1 cellular context compared by ENCODE assay signal in genomic region chr17:3712811-3713463, GRCh38.
A peak's percentile ranks its signal among the peaks of the same experiment; 100 is the strongest.
TF ChIP-seq lines count a peak whose summit lies in the region.

No MANE protein-coding gene starts in this region.

TF ChIP-seq in GM12878, 131 proteins besides CTCF, POLR2A, EP300 and RAD21 (continued from another document and continues in another):
- TF ChIP-seq EZH2 (IDR thresholded peaks at IDR 0.05; ENCODE audit: borderline replicate concordance, control insufficient read depth, low read depth, low read length), result no peak
- no peak for TF ChIP-seq KDM1A (IDR thresholded peaks at IDR 0.05; ENCODE audit: borderline replicate concordance)
- TF ChIP-seq FOXM1 (IDR thresholded peaks at IDR 0.05; ENCODE audit: low read depth, low read length), result no peak
- no peak for TF ChIP-seq ZBTB4 (CRISPR knock-in tag; IDR thresholded peaks at IDR 0.05)
- TF ChIP-seq E4F1 (IDR thresholded peaks at IDR 0.05; ENCODE audit: borderline replicate concordance, partially characterized antibody), result no peak
- TF ChIP-seq MTA3 (IDR thresholded peaks at IDR 0.05; ENCODE audit: borderline replicate concordance, low read length), result no peak
- no peak for TF ChIP-seq LARP7 (IDR thresholded peaks at IDR 0.05)
- no peak for TF ChIP-seq ZBED1 (IDR thresholded peaks at IDR 0.05; ENCODE audit: borderline replicate concordance)
- no peak for TF ChIP-seq PAX5 (IDR thresholded peaks at IDR 0.05; ENCODE audit: borderline replicate concordance, low read depth, low read length)
- no peak for TF ChIP-seq CHD2 (IDR thresholded peaks at IDR 0.05; ENCODE audit: borderline replicate concordance, low read depth, low read length)
- no peak for TF ChIP-seq ZNF622 (IDR thresholded peaks at IDR 0.05)
- no peak for TF ChIP-seq CBX3 (IDR thresholded peaks at IDR 0.05; ENCODE audit: borderline replicate concordance, low read depth)
- no peak for TF ChIP-seq SREBF1 (IDR thresholded peaks at IDR 0.05; ENCODE audit: low read length)
- no peak for TF ChIP-seq SMAD5 (IDR thresholded peaks at IDR 0.05; ENCODE audit: low read depth)
- TF ChIP-seq ETV6 (conservative IDR thresholded peaks at IDR 0.05 in 1 of 2, IDR thresholded peaks at IDR 0.05 in 1 of 2; ENCODE audit: borderline replicate concordance in 1 of 2, low read depth in 1 of 2), result no peak
- no peak for TF ChIP-seq E2F4 (IDR thresholded peaks at IDR 0.05; ENCODE audit: low read depth, low read length)
- no peak for TF ChIP-seq E2F8 (IDR thresholded peaks at IDR 0.05; ENCODE audit: low read depth, partially characterized antibody)
- no peak for TF ChIP-seq ASH2L (IDR thresholded peaks at IDR 0.05; ENCODE audit: borderline replicate concordance, low read depth)
- TF ChIP-seq ZSCAN29 (IDR thresholded peaks at IDR 0.05), result 0 out of 2 replicates have a peak, but pooled peaks have one; percentile 68
- no peak for TF ChIP-seq MEF2A (IDR thresholded peaks at IDR 0.05; ENCODE audit: insufficient read depth, low read depth, low read length)
- TF ChIP-seq RUNX3 (IDR thresholded peaks at IDR 0.05; ENCODE audit: low read length), result peak; percentile 84
- TF ChIP-seq REST (IDR thresholded peaks at IDR 0.05; ENCODE audit: low read depth, low read length), result no peak
- TF ChIP-seq CUX1 (IDR thresholded peaks at IDR 0.05; ENCODE audit: insufficient replicate concordance, low read depth, low read length), result no peak
- TF ChIP-seq ATF2 (IDR thresholded peaks at IDR 0.05; ENCODE audit: low read length), result peak; percentile 32; the same call in 1 of the 2 replicates
- TF ChIP-seq IKZF2 (IDR thresholded peaks at IDR 0.05), result peak; percentile 74 to 77; a peak in 2 of 4 replicates
- TF ChIP-seq NR2C1 (IDR thresholded peaks at IDR 0.05), result no peak
- TF ChIP-seq NKRF (conservative IDR thresholded peaks at IDR 0.05), result no peak
- no peak for TF ChIP-seq SUPT20H (IDR thresholded peaks at IDR 0.05; ENCODE audit: borderline replicate concordance, control insufficient read depth, low read depth, low read length)
- TF ChIP-seq HCFC1 (IDR thresholded peaks at IDR 0.05; ENCODE audit: low read length), result no peak
- no peak for TF ChIP-seq FOS (IDR thresholded peaks at IDR 0.05; ENCODE audit: borderline replicate concordance, extremely low read depth, insufficient read length)
- TF ChIP-seq IKZF1 (conservative IDR thresholded peaks at IDR 0.05), result peak; percentile 68
- TF ChIP-seq ZNF217 (IDR thresholded peaks at IDR 0.05), result peak; percentile 28; the same call in 1 of the 2 replicates
- TF ChIP-seq TARDBP (IDR thresholded peaks at IDR 0.05; ENCODE audit: borderline replicate concordance), result no peak
- TF ChIP-seq FOXK2 (IDR thresholded peaks at IDR 0.05), result no peak; the same call in 1 of the 2 replicates
- no peak for TF ChIP-seq YY1 (IDR thresholded peaks at IDR 0.05; ENCODE audit: low read depth, low read length)
